ENCODE assay signal across 21 cellular contexts in the genomic region with DNA sequence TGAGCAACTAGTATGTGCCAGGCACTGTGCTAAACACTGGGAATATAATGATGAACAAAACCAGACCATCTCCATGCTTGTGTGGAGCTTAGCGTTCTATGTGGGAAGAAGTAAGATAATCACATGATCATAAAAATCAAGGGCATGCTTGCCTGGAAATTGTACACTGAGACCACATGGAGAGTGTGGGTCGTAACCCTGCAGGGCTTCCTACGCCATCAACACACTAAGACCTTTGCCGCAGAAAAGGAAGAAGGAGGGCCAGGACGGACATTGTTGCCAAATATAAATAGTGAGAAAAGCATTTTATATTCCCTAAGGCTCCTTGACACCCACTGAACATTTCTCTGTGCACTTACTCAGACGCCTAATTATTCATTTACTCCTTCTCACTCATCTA.
A peak's percentile ranks its signal among the peaks of the same experiment; 100 is the strongest.
DNase-seq lines count a peak whose midpoint lies in the region; ATAC-seq and TF ChIP-seq lines count a peak whose summit lies in the region.
"Had no signal": no experiment of that assay in that cellular context is flagged by ENCODE, and none has a peak within 500 bp of the region (broad histone marks: within the 10 kb centered on the region; RNA-seq: fewer than 3 reads in every experiment).

No MANE protein-coding gene starts in this region.

- peak; percentile 1 for DNase-seq in activated CD8-positive, alpha-beta memory T cell treated with anti-CD3 and anti-CD28 coated beads, Interleukin-2, amount 10 ng/mL, durations not matched to agents 7 days and 5 days
- DNase-seq in activated CD8-positive, alpha-beta memory T cell treated with anti-CD3 and anti-CD28 coated beads for 24 hours, result no peak
- peak; percentile 62 for DNase-seq in brain pericyte (ENCODE audit: low read depth, low spot score)
- DNase-seq in esophagus muscularis mucosa (ENCODE audit: extremely low spot score), result peak; percentile 89
- DNase-seq in osteocyte (ENCODE audit: extremely low spot score, unreplicated experiment), result peak; percentile 21
- no peak for DNase-seq in caudate nucleus (lab: John Stamatoyannopoulos, UW)
- no peak for DNase-seq in DMS114 treated with DMSO at 0.1 percent for 48 hours (lab: John Stamatoyannopoulos, UW; ENCODE audit: unreplicated experiment)
- DNase-seq in NCI-H2227 (lab: John Stamatoyannopoulos, UW; ENCODE audit: unreplicated experiment), result no peak
- DNase-seq: AML-193; Caco-2; CD4-positive, alpha-beta T cell; DMS79 treated with DMSO at 0.1 percent for 48 hours; GF-D8; GOT3; H7; HFFc6 had no signal

- H3K27ac ChIP-seq in esophagus muscularis mucosa (replicated peaks in 1 of 4), result no peak overlapping the region
- no peak overlapping the region for H3K27ac ChIP-seq in caudate nucleus (ENCODE audit: low read depth, low read length)
- H3K27ac ChIP-seq: 22Rv1, A549, C4-2B had no signal

- CTCF ChIA-PET in activated CD8-positive, alpha-beta memory T cell treated with anti-CD3 and anti-CD28 coated beads, Interleukin-2, amount 10 ng/mL, durations not matched to agents 7 days and 5 days (lab: Charles Lee), result no interaction called here

- no peaks in the 10 kb centered on the region for H3K9me3 ChIP-seq in esophagus muscularis mucosa
- H3K9me3 ChIP-seq: A549, Caco-2 had no signal

- no peaks in the 10 kb centered on the region for H3K36me3 Mint-ChIP-seq in activated CD8-positive, alpha-beta memory T cell treated with anti-CD3 and anti-CD28 coated beads, Interleukin-2, amount 10 ng/mL, durations not matched to agents 7 days and 5 days
- H3K36me3 Mint-ChIP-seq in osteocyte (ENCODE audit: unreplicated experiment), result no peaks in the 10 kb centered on the region

- H3K4me1 ChIP-seq in esophagus muscularis mucosa, result peaks cover 11 to 40% (median 32%) of the 10 kb centered on the region in 4 donors
- H3K4me1 ChIP-seq: A549 had no signal

- no peak for ATAC-seq in activated CD8-positive, alpha-beta memory T cell treated with anti-CD3 and anti-CD28 coated beads, Interleukin-2, amount 10 ng/mL, durations not matched to agents 7 days and 5 days
- ATAC-seq: A549, HCT116, HepG2 had no signal

- TF ChIP-seq CTCF in esophagus muscularis mucosa (IDR thresholded peaks at IDR 0.05) (no peak), osteocyte (IDR thresholded peaks at IDR 0.05) (no peak)

- H3K4me3 ChIP-seq in esophagus muscularis mucosa, result no peak overlapping the region
- H3K4me3 ChIP-seq: A549 had no signal

- H3K4me1 Mint-ChIP-seq in activated CD8-positive, alpha-beta memory T cell treated with anti-CD3 and anti-CD28 coated beads, Interleukin-2, amount 10 ng/mL, durations not matched to agents 7 days and 5 days, result no peaks in the 10 kb centered on the region
- peaks cover 26% of the 10 kb centered on the region for H3K4me1 Mint-ChIP-seq in osteocyte (ENCODE audit: unreplicated experiment)

- H3K27me3 ChIP-seq in esophagus muscularis mucosa, result no peaks in the 10 kb centered on the region

- intact Hi-C loops in esophagus muscularis mucosa (cut with DNase I), result no loop called here

- TF ChIP-seq EP300 in esophagus muscularis mucosa (IDR thresholded peaks at IDR 0.05), result no peak

- H3K9me3 Mint-ChIP-seq in activated CD8-positive, alpha-beta memory T cell treated with anti-CD3 and anti-CD28 coated beads, Interleukin-2, amount 10 ng/mL, durations not matched to agents 7 days and 5 days (ENCODE audit: low read depth), result no peaks in the 10 kb centered on the region
- H3K9me3 Mint-ChIP-seq in osteocyte (ENCODE audit: unreplicated experiment), result no peaks in the 10 kb centered on the region
- H3K9me3 Mint-ChIP-seq: CD4-positive, alpha-beta T cell; HFFc6 had no signal

- no peak overlapping the region for H3K4me3 Mint-ChIP-seq in activated CD8-positive, alpha-beta memory T cell treated with anti-CD3 and anti-CD28 coated beads, Interleukin-2, amount 10 ng/mL, durations not matched to agents 7 days and 5 days
- no peak overlapping the region for H3K4me3 Mint-ChIP-seq in osteocyte (ENCODE audit: unreplicated experiment)
- H3K4me3 Mint-ChIP-seq: CD4-positive, alpha-beta T cell; HFFc6 had no signal

- no peak overlapping the region for H3K27ac Mint-ChIP-seq in activated CD8-positive, alpha-beta memory T cell treated with anti-CD3 and anti-CD28 coated beads, Interleukin-2, amount 10 ng/mL, durations not matched to agents 7 days and 5 days
- no peak overlapping the region for H3K27ac Mint-ChIP-seq in osteocyte (ENCODE audit: unreplicated experiment)
- H3K27ac Mint-ChIP-seq: CD4-positive, alpha-beta T cell; HFFc6 had no signal

- no peaks in the 10 kb centered on the region for H3K36me3 ChIP-seq in esophagus muscularis mucosa

- TF ChIP-seq POLR2A in esophagus muscularis mucosa (IDR thresholded peaks at IDR 0.05; ENCODE audit: low read depth), result no peak

- WGBS in esophagus muscularis mucosa, result 89% methylated on average over 6 of the region's 6 CpGs

- peaks cover 8% of the 10 kb centered on the region for H3K27me3 Mint-ChIP-seq in activated CD8-positive, alpha-beta memory T cell treated with anti-CD3 and anti-CD28 coated beads, Interleukin-2, amount 10 ng/mL, durations not matched to agents 7 days and 5 days
- no peaks in the 10 kb centered on the region for H3K27me3 Mint-ChIP-seq in osteocyte (ENCODE audit: unreplicated experiment)

Comparison
In these comparisons a context has a peak if more than half of its experiments do, and no peak if none do; other contexts are left out.
1. DNase-seq: peak in activated CD8-positive, alpha-beta memory T cell treated with anti-CD3 and anti-CD28 coated beads, Interleukin-2, amount 10 ng/mL, durations not matched to agents 7 days and 5 days (single experiment), brain pericyte (single experiment), esophagus muscularis mucosa (single experiment) and osteocyte (single experiment); none in activated CD8-positive, alpha-beta memory T cell treated with anti-CD3 and anti-CD28 coated beads for 24 hours (single experiment), caudate nucleus (0 of 61), DMS114 treated with DMSO at 0.1 percent for 48 hours (single experiment) and NCI-H2227 (single experiment).